ENCODE assay signal across 2 cellular contexts in genomic region chr14:31047503-31047902, GRCh38.
TF ChIP-seq lines count a peak whose summit lies in the region.

No MANE protein-coding gene starts in this region.

TF ChIP-seq in HCT116, 20 proteins besides CTCF, POLR2A, EP300 and RAD21:
- TF ChIP-seq YY1 (IDR thresholded peaks at IDR 0.05; ENCODE audit: extremely low read depth, insufficient replicate concordance, low read depth, low read length) (no peak), REST (IDR thresholded peaks at IDR 0.05; ENCODE audit: low read depth) (no peak), SP1 (IDR thresholded peaks at IDR 0.05; ENCODE audit: low read depth) (no peak), FOSL1 (IDR thresholded peaks at IDR 0.05; ENCODE audit: low read depth) (no peak), ATF3 (IDR thresholded peaks at IDR 0.05) (no peak), EGR1 (IDR thresholded peaks at IDR 0.05; ENCODE audit: low read depth) (no peak), ZNF274 (IDR thresholded peaks at IDR 0.05; ENCODE audit: low read depth, low read length) (no peak), CBX3 (IDR thresholded peaks at IDR 0.05; ENCODE audit: low read depth) (no peak), JUND (IDR thresholded peaks at IDR 0.05) (no peak), SIN3A (IDR thresholded peaks at IDR 0.05; ENCODE audit: low read depth) (no peak), ELF1 (IDR thresholded peaks at IDR 0.05; ENCODE audit: borderline replicate concordance, low read depth) (no peak), ZFX (IDR thresholded peaks at IDR 0.05) (no peak), TCF7L2 (IDR thresholded peaks at IDR 0.05; ENCODE audit: borderline replicate concordance, extremely low read depth, insufficient read depth, insufficient read length) (no peak), ZBTB33 (IDR thresholded peaks at IDR 0.05; ENCODE audit: extremely low read depth, insufficient replicate concordance, low read length) (no peak), CEBPB (IDR thresholded peaks at IDR 0.05; ENCODE audit: low read depth) (no peak), EZH2 (IDR thresholded peaks at IDR 0.05) (no peak), POLR2AphosphoS5 (IDR thresholded peaks at IDR 0.05; ENCODE audit: low read depth, low read length) (no peak)

TF ChIP-seq in K562, 482 proteins besides CTCF, POLR2A, EP300 and RAD21:
- TF ChIP-seq ZNF57 (CRISPR knock-in tag; IDR thresholded peaks at IDR 0.05) (no peak), ZBTB33 (CRISPR knock-in tag; IDR thresholded peaks at IDR 0.05) (peak; percentile 61; the same call in 1 of the 2 replicates), NFE2 (IDR thresholded peaks at IDR 0.05; ENCODE audit: low read depth) (peak; percentile 19; the same call in 1 of the 2 replicates)
